In genomic region chr3:17176757-17177156, GRCh38 we compare ENCODE assay signal across 2 cellular contexts.
TF ChIP-seq lines count a peak whose summit lies in the region.

No MANE protein-coding gene starts in this region.

TF ChIP-seq in SK-N-SH, 30 proteins besides CTCF, POLR2A, EP300 and RAD21:
- no peak for TF ChIP-seq IRF3 (IDR thresholded peaks at IDR 0.05; ENCODE audit: low read depth, low read length)
- TF ChIP-seq FOXJ3 (CRISPR knock-in tag; IDR thresholded peaks at IDR 0.05): no peak
- TF ChIP-seq, protein P1, sequence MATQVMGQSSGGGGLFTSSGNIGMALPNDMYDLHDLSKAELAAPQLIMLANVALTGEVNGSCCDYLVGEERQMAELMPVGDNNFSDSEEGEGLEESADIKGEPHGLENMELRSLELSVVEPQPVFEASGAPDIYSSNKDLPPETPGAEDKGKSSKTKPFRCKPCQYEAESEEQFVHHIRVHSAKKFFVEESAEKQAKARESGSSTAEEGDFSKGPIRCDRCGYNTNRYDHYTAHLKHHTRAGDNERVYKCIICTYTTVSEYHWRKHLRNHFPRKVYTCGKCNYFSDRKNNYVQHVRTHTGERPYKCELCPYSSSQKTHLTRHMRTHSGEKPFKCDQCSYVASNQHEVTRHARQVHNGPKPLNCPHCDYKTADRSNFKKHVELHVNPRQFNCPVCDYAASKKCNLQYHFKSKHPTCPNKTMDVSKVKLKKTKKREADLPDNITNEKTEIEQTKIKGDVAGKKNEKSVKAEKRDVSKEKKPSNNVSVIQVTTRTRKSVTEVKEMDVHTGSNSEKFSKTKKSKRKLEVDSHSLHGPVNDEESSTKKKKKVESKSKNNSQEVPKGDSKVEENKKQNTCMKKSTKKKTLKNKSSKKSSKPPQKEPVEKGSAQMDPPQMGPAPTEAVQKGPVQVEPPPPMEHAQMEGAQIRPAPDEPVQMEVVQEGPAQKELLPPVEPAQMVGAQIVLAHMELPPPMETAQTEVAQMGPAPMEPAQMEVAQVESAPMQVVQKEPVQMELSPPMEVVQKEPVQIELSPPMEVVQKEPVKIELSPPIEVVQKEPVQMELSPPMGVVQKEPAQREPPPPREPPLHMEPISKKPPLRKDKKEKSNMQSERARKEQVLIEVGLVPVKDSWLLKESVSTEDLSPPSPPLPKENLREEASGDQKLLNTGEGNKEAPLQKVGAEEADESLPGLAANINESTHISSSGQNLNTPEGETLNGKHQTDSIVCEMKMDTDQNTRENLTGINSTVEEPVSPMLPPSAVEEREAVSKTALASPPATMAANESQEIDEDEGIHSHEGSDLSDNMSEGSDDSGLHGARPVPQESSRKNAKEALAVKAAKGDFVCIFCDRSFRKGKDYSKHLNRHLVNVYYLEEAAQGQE (IDR thresholded peaks at IDR 0.05; ENCODE audit: low read depth, low read length): no peak
- TF ChIP-seq, protein P2, sequence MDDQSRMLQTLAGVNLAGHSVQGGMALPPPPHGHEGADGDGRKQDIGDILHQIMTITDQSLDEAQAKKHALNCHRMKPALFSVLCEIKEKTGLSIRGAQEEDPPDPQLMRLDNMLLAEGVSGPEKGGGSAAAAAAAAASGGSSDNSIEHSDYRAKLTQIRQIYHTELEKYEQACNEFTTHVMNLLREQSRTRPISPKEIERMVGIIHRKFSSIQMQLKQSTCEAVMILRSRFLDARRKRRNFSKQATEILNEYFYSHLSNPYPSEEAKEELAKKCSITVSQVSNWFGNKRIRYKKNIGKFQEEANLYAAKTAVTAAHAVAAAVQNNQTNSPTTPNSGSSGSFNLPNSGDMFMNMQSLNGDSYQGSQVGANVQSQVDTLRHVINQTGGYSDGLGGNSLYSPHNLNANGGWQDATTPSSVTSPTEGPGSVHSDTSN (IDR thresholded peaks at IDR 0.05): no peak
- no peak for TF ChIP-seq SMC3 (IDR thresholded peaks at IDR 0.05; ENCODE audit: low read depth, low read length)
- TF ChIP-seq SIN3A (IDR thresholded peaks at IDR 0.05; ENCODE audit: borderline replicate concordance, low read depth, low read length): no peak

TF ChIP-seq in SK-N-SH treated with all-trans-retinoic acid at 6 μM for 48 hours, 23 proteins besides CTCF, POLR2A, EP300 and RAD21:
- TF ChIP-seq, protein P3, sequence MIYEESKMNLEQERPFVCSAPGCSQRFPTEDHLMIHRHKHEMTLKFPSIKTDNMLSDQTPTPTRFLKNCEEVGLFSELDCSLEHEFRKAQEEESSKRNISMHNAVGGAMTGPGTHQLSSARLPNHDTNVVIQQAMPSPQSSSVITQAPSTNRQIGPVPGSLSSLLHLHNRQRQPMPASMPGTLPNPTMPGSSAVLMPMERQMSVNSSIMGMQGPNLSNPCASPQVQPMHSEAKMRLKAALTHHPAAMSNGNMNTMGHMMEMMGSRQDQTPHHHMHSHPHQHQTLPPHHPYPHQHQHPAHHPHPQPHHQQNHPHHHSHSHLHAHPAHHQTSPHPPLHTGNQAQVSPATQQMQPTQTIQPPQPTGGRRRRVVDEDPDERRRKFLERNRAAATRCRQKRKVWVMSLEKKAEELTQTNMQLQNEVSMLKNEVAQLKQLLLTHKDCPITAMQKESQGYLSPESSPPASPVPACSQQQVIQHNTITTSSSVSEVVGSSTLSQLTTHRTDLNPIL (CRISPR knock-in tag; IDR thresholded peaks at IDR 0.05; ENCODE audit: low read depth): no peak
- no peak for TF ChIP-seq GLIS3 (CRISPR knock-in tag; IDR thresholded peaks at IDR 0.05)
